In the genomic region with DNA sequence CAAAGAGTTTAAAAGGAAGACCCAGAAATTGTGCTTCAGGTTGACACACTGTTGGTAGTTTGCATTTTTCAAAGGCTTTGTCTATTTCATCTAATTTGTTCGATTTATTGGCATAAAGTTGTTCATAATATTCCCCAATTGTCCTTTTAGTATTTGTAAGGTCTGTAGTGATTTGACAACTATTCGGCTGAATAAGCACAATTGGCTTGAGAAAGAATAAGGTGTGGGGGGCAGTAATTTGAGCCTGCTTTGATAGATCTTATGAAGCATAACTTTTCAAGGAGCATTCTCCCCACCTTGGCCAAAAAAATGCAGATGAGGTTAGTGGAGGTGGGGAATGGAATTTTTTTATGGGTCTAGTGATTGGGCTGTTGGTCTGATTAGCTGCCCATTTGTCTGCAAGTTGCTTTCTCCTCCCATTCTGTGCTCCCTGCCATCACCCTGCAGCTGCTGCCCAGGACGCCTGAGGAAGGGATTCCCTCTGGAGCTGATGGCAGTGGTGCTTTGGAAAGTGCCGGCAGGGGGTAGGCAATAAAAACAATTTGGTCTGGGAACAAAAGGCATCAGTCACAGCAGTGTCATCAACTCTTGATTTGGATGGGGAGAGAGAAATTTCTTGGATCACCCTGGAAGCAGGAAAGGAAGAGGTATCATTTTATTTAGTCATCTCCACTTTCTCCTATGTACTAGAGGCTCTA, we compare ENCODE assay signal across 20 cellular contexts. TPM values are rescaled to one million over a fixed set of nuclear protein-coding genes. Genes with fewer than 3 reads are reported as not detected.
DNase-seq lines count a peak whose midpoint lies in the region; ATAC-seq and TF ChIP-seq lines count a peak whose summit lies in the region.
"Had no signal": no experiment of that assay in that cellular context is flagged by ENCODE, and none has a peak within 500 bp of the region (broad histone marks: within the 10 kb centered on the region; RNA-seq: fewer than 3 reads in every experiment).

No MANE protein-coding gene starts in this region.

- intact Hi-C loops in head of caudate nucleus (cut with DNase I): no loop called here

- no peak overlapping the region for H3K56ac ChIP-seq in mesendoderm (ENCODE audit: low read length)

- H3K4me3 ChIP-seq in SJCRH30 (no peak overlapping the region), mesendoderm (ENCODE audit: low read length) (no peak overlapping the region)

- peak; percentile 8; the same call in 1 of the 2 replicates for TF ChIP-seq EP300 in Ishikawa (IDR thresholded peaks at IDR 0.05; ENCODE audit: borderline replicate concordance)

- H3K4me1 ChIP-seq in SJCRH30 (no peaks in the 10 kb centered on the region), mesendoderm (ENCODE audit: control insufficient read depth, low read depth, low read length) (peaks cover 7% of the 10 kb centered on the region)
- H3K4me1 ChIP-seq: BE2C had no signal

- H3K79me2 ChIP-seq in mesendoderm (ENCODE audit: control insufficient read depth, insufficient read depth, low read length): no peaks in the 10 kb centered on the region

- no peak overlapping the region for H3K27ac ChIP-seq in SJCRH30
- H3K27ac ChIP-seq in mesendoderm (ENCODE audit: low read depth, low read length): no peak overlapping the region

- no peak overlapping the region for H2BK5ac ChIP-seq in mesendoderm (ENCODE audit: low read length)

- H3K27me3 ChIP-seq in SJCRH30: peaks cover 4% of the 10 kb centered on the region
- no peaks in the 10 kb centered on the region for H3K27me3 ChIP-seq in mesendoderm (ENCODE audit: insufficient read depth, low read length, poor library complexity)
- H3K27me3 ChIP-seq: BE2C had no signal

- no peaks in the 10 kb centered on the region for H3K36me3 ChIP-seq in SJCRH30
- H3K36me3 ChIP-seq in mesendoderm (ENCODE audit: control insufficient read depth, insufficient read depth, low read length): no peaks in the 10 kb centered on the region
- H3K36me3 ChIP-seq: BE2C had no signal

- H3K9ac ChIP-seq in mesendoderm (ENCODE audit: low read length): no peak overlapping the region

- no peak overlapping the region for H2AK5ac ChIP-seq in mesendoderm (ENCODE audit: low read length)

- H4K5ac ChIP-seq in mesendoderm (ENCODE audit: low read length): no peak overlapping the region

- H3K9me3 ChIP-seq in SJCRH30 (replicated peaks): no peaks in the 10 kb centered on the region
- H3K9me3 ChIP-seq: BE2C had no signal

- H2BK15ac ChIP-seq in mesendoderm (replicated peaks; ENCODE audit: low read depth): no peak overlapping the region

- no peak overlapping the region for H3K23ac ChIP-seq in mesendoderm (ENCODE audit: low read length)

- H3K18ac ChIP-seq in mesendoderm (ENCODE audit: low read length): no peak overlapping the region

- ATAC-seq in GM18511 (IDR thresholded peaks at IDR 0.05; ENCODE audit: unreplicated experiment): no peak
- ATAC-seq: esophagus mucosa had no signal

- DNase-seq in ELF-1 (ENCODE audit: low read depth, low spot score): peak; percentile 84
- DNase-seq in SJCRH30: peak; percentile 32 to 43
- DNase-seq in mesendoderm: peak; percentile 73
- no peak for DNase-seq in head of caudate nucleus
- no peak for DNase-seq in NCI-H510A (lab: John Stamatoyannopoulos, UW)
- no peak for DNase-seq in NCI-H1694 (lab: John Stamatoyannopoulos, UW)
- DNase-seq: activated CD4-positive, alpha-beta T cell treated with anti-CD3 and anti-CD28 coated beads, Interleukin-2, amount 50 U/mL, for 48 hours; activated T-cell treated with anti-CD3 and anti-CD28 coated beads, Interleukin-2, amount 50 U/mL, for 48 hours; BE2C; dermis blood vessel endothelial cell; HCEC 1CT; NCI-H2029 treated with DMSO at 0.1 percent for 48 hours; stimulated activated naive CD4-positive, alpha-beta T cell treated with Interleukin-2 at 50 U/mL for 16 hours; trophoblast cell had no signal

- no peak overlapping the region for H3K4ac ChIP-seq in mesendoderm (ENCODE audit: low read depth, low read length)

- H2BK120ac ChIP-seq in mesendoderm (ENCODE audit: low read depth, low read length): no peak overlapping the region

- no CpG with 5 or more reads among the region's 4 CpGs for WGBS in mesendoderm (ENCODE audit: extremely low coverage, insufficient coverage, low lambda C conversion rate)

- H3K4me2 ChIP-seq in mesendoderm (ENCODE audit: low read length): no peak overlapping the region

- no peaks in the 10 kb centered on the region for H3K79me1 ChIP-seq in mesendoderm (ENCODE audit: low read length)

- no peak for TF ChIP-seq RAD21 in Ishikawa (IDR thresholded peaks at IDR 0.05; ENCODE audit: low read depth)

- no peak overlapping the region for H4K8ac ChIP-seq in mesendoderm (ENCODE audit: low read depth, low read length)

TF ChIP-seq in Ishikawa, 13 proteins besides CTCF, POLR2A, EP300 and RAD21:
- 0 out of 2 replicates have a peak, but pooled peaks have one; percentile 33 for TF ChIP-seq TCF12 (IDR thresholded peaks at IDR 0.05; ENCODE audit: low read depth)
- no peak for TF ChIP-seq MAX (IDR thresholded peaks at IDR 0.05)
- no peak for TF ChIP-seq NFIC (IDR thresholded peaks at IDR 0.05)

RNA-seq across cellular contexts. Expression of gene WNT8A, which starts 26.6 kb away (rescaled TPM):
- total RNA-seq in SJCRH30 (2014; rRNA removed; shearing (Covaris generic)): not detected in 2 replicates
- 1.8 TPM for polyA plus RNA-seq in mesendoderm (2013, experiment 1 of 2)
- 1.7 TPM for polyA plus RNA-seq in mesendoderm (2013, experiment 2 of 2)
- total RNA-seq: activated naive CD4-positive, alpha-beta T cell treated with anti-CD3 and anti-CD28 coated beads, Interleukin-2, amount 50 U/mL, for 72 hours; dermis blood vessel endothelial cell; esophagus mucosa; glomerular endothelial cell; mesenteric fat pad had no signal

RNA-seq across cellular contexts. Expression of gene NME5, which starts 28.8 kb away (rescaled TPM):
- not detected in 2 replicates for total RNA-seq in SJCRH30 (2014; rRNA removed; shearing (Covaris generic))
- polyA plus RNA-seq in mesendoderm (2013, experiment 1 of 2): 2.9 TPM
- polyA plus RNA-seq in mesendoderm (2013, experiment 2 of 2): 3.0 TPM
- total RNA-seq: activated naive CD4-positive, alpha-beta T cell treated with anti-CD3 and anti-CD28 coated beads, Interleukin-2, amount 50 U/mL, for 72 hours had no signal

Comparison
In these comparisons a context has a peak if more than half of its experiments do, and no peak if none do; other contexts are left out.
1. DNase-seq: peak in ELF-1 (single experiment), SJCRH30 (2 of 2) and mesendoderm (single experiment); none in head of caudate nucleus (0 of 42), NCI-H510A (single experiment) and NCI-H1694 (single experiment).